8 cellular contexts compared by ENCODE assay signal in genomic region chr13:28532226-28533048, GRCh38. TPM values are rescaled to one million over a fixed set of nuclear protein-coding genes. Genes with fewer than 3 reads are reported as not detected.
A peak's percentile ranks its signal among the peaks of the same experiment; 100 is the strongest.
DNase-seq lines count a peak whose midpoint lies in the region; ATAC-seq and TF ChIP-seq lines count a peak whose summit lies in the region.

No MANE protein-coding gene starts in this region.

- peak overlapping the region; percentile 51 for H3K4me3 Mint-ChIP-seq in T-helper 2 cell treated with Interferon-gamma antibody and Interleukin-4, amounts not matched to agents 5 μg/mL and 100 μg/mL, for 36 hours
- peak overlapping the region; percentile 79 for H3K4me3 Mint-ChIP-seq in glutamatergic neuron (ENCODE audit: unreplicated experiment)

- peaks cover 7% of the 10 kb centered on the region for H3K9me3 Mint-ChIP-seq in T-helper 2 cell treated with Interferon-gamma antibody and Interleukin-4, amounts not matched to agents 5 μg/mL and 100 μg/mL, for 36 hours
- peaks cover 5% of the 10 kb centered on the region for H3K9me3 Mint-ChIP-seq in glutamatergic neuron (ENCODE audit: unreplicated experiment)

- H3K27ac ChIP-seq in ovary = no peak overlapping the region

- ATAC-seq in GM18511 (IDR thresholded peaks at IDR 0.05; ENCODE audit: unreplicated experiment) (peak; percentile 60), HG02973 (IDR thresholded peaks at IDR 0.05; ENCODE audit: unreplicated experiment) (no peak), GM18520 (IDR thresholded peaks at IDR 0.05; ENCODE audit: unreplicated experiment) (no peak)

- no peak for TF ChIP-seq EP300 in ovary (IDR thresholded peaks at IDR 0.05)

- no peaks in the 10 kb centered on the region for H3K4me1 Mint-ChIP-seq in T-helper 2 cell treated with Interferon-gamma antibody and Interleukin-4, amounts not matched to agents 5 μg/mL and 100 μg/mL, for 36 hours (ENCODE audit: low read depth)
- peaks cover 19% of the 10 kb centered on the region for H3K4me1 Mint-ChIP-seq in glutamatergic neuron (ENCODE audit: low read depth, unreplicated experiment)

- peak overlapping the region; percentile 10 for H3K4me3 ChIP-seq in ovary

- intact Hi-C loops in ovary (cut with DNase I) = no loop called here

- no peak overlapping the region for H3K27ac Mint-ChIP-seq in T-helper 2 cell treated with Interferon-gamma antibody and Interleukin-4, amounts not matched to agents 5 μg/mL and 100 μg/mL, for 36 hours
- H3K27ac Mint-ChIP-seq in glutamatergic neuron (ENCODE audit: unreplicated experiment) = no peak overlapping the region

- peaks cover 31% of the 10 kb centered on the region for H3K27me3 Mint-ChIP-seq in T-helper 2 cell treated with Interferon-gamma antibody and Interleukin-4, amounts not matched to agents 5 μg/mL and 100 μg/mL, for 36 hours (ENCODE audit: low read depth)
- peaks cover 11% of the 10 kb centered on the region for H3K27me3 Mint-ChIP-seq in glutamatergic neuron (ENCODE audit: unreplicated experiment)

- no peak for TF ChIP-seq CTCF in glutamatergic neuron (IDR thresholded peaks at IDR 0.05; ENCODE audit: partially characterized antibody, unreplicated experiment)
- TF ChIP-seq CTCF in ovary (IDR thresholded peaks at IDR 0.05) = no peak

- no peaks in the 10 kb centered on the region for H3K9me3 ChIP-seq in ovary

- H3K27me3 ChIP-seq in ovary = no peaks in the 10 kb centered on the region

- H3K4me1 ChIP-seq in ovary (ENCODE audit: insufficient read depth) = peaks cover 3% of the 10 kb centered on the region

- no peak for TF ChIP-seq POLR2A in ovary (IDR thresholded peaks at IDR 0.05)

- no peaks in the 10 kb centered on the region for H3K36me3 Mint-ChIP-seq in T-helper 2 cell treated with Interferon-gamma antibody and Interleukin-4, amounts not matched to agents 5 μg/mL and 100 μg/mL, for 36 hours (ENCODE audit: low read depth)
- no peaks in the 10 kb centered on the region for H3K36me3 Mint-ChIP-seq in glutamatergic neuron (ENCODE audit: unreplicated experiment)

- DNase-seq in T-helper 2 cell treated with Interferon-gamma antibody and Interleukin-4, amounts not matched to agents 5 μg/mL and 100 μg/mL, for 36 hours (ENCODE audit: low spot score) = no peak
- DNase-seq in glutamatergic neuron (peak; percentile 40), ovary (peak in 1 of 5 donors; percentile 34), epidermal melanocyte (ENCODE audit: insufficient read length, low spot score) (no peak), NCI-H1092 treated with DMSO at 0.1 percent for 48 hours (lab: John Stamatoyannopoulos, UW) (no peak)

- 0 to 2% (median 0%) methylated on average over 47 to 105 of the region's 105 CpGs for WGBS in ovary, 3 donors

- no peaks in the 10 kb centered on the region for H3K36me3 ChIP-seq in ovary

RNA-seq across cellular contexts. Expression of gene FLT1, which starts 37.5 kb away (rescaled TPM):
- 49.8 TPM for total RNA-seq in glutamatergic neuron (ENCODE audit: unreplicated experiment)
- total RNA-seq in ovary = 10 to 100 TPM in 3 of 7 donors, 1 to 10 TPM in 4; 5.8 to 31.4 (median 9.9) TPM
- 10 to 100 TPM in 1 of 2 donors, 1 to 10 TPM in 1; 7.3 to 19.3 TPM for polyA plus RNA-seq in ovary
